ENCODE assay signal across 8 cellular contexts in genomic region chr11:61871158-61871597, GRCh38.
DNase-seq lines count a peak whose midpoint lies in the region; ATAC-seq and TF ChIP-seq lines count a peak whose summit lies in the region.

No MANE protein-coding gene starts in this region.

- ATAC-seq in GM19328 (IDR thresholded peaks at IDR 0.05; ENCODE audit: unreplicated experiment) = no peak

- TF ChIP-seq CTCF in retinal pigment epithelial cell (conservative IDR thresholded peaks at IDR 0.05; ENCODE audit: low read depth, low read length) = peak; percentile 92

- H3K4me3 ChIP-seq in HAP-1 = no peak overlapping the region
- H3K4me3 ChIP-seq in retinal pigment epithelial cell (ENCODE audit: low read length) = no peak overlapping the region

- in situ Hi-C loops in HAP-1 (cut with MboI; ENCODE audit: low sequenced_read_pairs) = no loop called here

- no peaks in the 10 kb centered on the region for H3K9me3 ChIP-seq in HAP-1

- H3K36me3 ChIP-seq in HAP-1 (replicated peaks) = no peaks in the 10 kb centered on the region

- no peaks in the 10 kb centered on the region for H3K27me3 ChIP-seq in HAP-1 (ENCODE audit: low read depth)

- H3K4me1 ChIP-seq in HAP-1 = peaks cover 3% of the 10 kb centered on the region

- peak; percentile 88 for DNase-seq in EH (ENCODE audit: low read depth)
- peak; percentile 74 to 91 for DNase-seq in HAP-1 (ENCODE audit: low spot score in 2 of 2)
- peak; percentile 69 to 83 (median 72) for DNase-seq in NCI-H1417 (lab: John Stamatoyannopoulos, UW)
- DNase-seq in T-helper 1 cell = peak in 4 of 5 donors; percentile 37 to 66 (median 46)
- peak in 53 of 56 donors; percentile 20 to 85 (median 63) for DNase-seq in amygdala (lab: John Stamatoyannopoulos, UW)
- peak; percentile 95 for DNase-seq in hepatic stellate cell (ENCODE audit: low spot score)
- peak; percentile 50 for DNase-seq in retinal pigment epithelial cell (ENCODE audit: low read depth)
